ENCODE assay signal across 17 cellular contexts in genomic region chr16:12201863-12202262, GRCh38.
DNase-seq lines count a peak whose midpoint lies in the region; ATAC-seq and TF ChIP-seq lines count a peak whose summit lies in the region.
"Had no signal": no experiment of that assay in that cellular context is flagged by ENCODE, and none has a peak within 500 bp of the region (broad histone marks: within the 10 kb centered on the region; RNA-seq: fewer than 3 reads in every experiment).

No MANE protein-coding gene starts in this region.

- WGBS in smooth muscle cell (ENCODE audit: low lambda C conversion rate): 98% methylated on average over 7 of the region's 7 CpGs

- H2AFZ ChIP-seq in smooth muscle cell (ENCODE audit: low read depth): no peak overlapping the region
- H2AFZ ChIP-seq: GM23338 had no signal

- ATAC-seq in HG02678 (IDR thresholded peaks at IDR 0.05; ENCODE audit: unreplicated experiment): no peak
- ATAC-seq in HG03342 (IDR thresholded peaks at IDR 0.05; ENCODE audit: unreplicated experiment): no peak
- ATAC-seq: GM23338 had no signal

- H3K4me3 ChIP-seq in HEK293 (ENCODE audit: low read depth, low read length): no peak overlapping the region
- no peak overlapping the region for H3K4me3 ChIP-seq in smooth muscle cell
- H3K4me3 ChIP-seq: BLaER1, GM23338, HAP-1 had no signal

- no peaks in the 10 kb centered on the region for H3K27me3 ChIP-seq in smooth muscle cell (ENCODE audit: low read depth)
- H3K27me3 ChIP-seq: BLaER1 had no signal

- H3K4me1 ChIP-seq in HEK293 (ENCODE audit: control insufficient read depth, insufficient read depth, low read length) (peaks cover 7% of the 10 kb centered on the region), smooth muscle cell (ENCODE audit: low read depth) (no peaks in the 10 kb centered on the region)
- H3K4me1 ChIP-seq: BLaER1, HAP-1 had no signal

- peak overlapping the region; percentile 12 for H3K4me2 ChIP-seq in smooth muscle cell
- H3K4me2 ChIP-seq: BLaER1, GM23338 had no signal

- CTCF ChIA-PET in HEK293 (lab: Yijun Ruan, JAX): no interaction called here

- POLR2A ChIA-PET in HEK293 (lab: Yijun Ruan, JAX): no interaction called here

- H3K79me2 ChIP-seq in smooth muscle cell (ENCODE audit: low read depth): no peaks in the 10 kb centered on the region

- no peaks in the 10 kb centered on the region for H3F3A ChIP-seq in smooth muscle cell (ENCODE audit: low read depth)

- peak; percentile 44 for DNase-seq in CD1c-positive myeloid dendritic cell (ENCODE audit: extremely low spot score)
- DNase-seq in NOMO-1 treated with dmso at 0.1 percent for 144 hours (lab: John Stamatoyannopoulos, UW; ENCODE audit: unreplicated experiment): peak; percentile 59
- DNase-seq in smooth muscle cell (lab: John Stamatoyannopoulos, UW; ENCODE audit: unreplicated experiment): no peak
- DNase-seq in GOT3 (lab: John Stamatoyannopoulos, UW): no peak
- DNase-seq in activated CD4-positive, alpha-beta T cell treated with anti-CD3 and anti-CD28 coated beads, Interleukin-2, amount 50 U/mL, for 1 hour: no peak
- DNase-seq: CD4-positive, alpha-beta T cell; CD8-positive, alpha-beta memory T cell; DMS 273 treated with DMSO at 0.1 percent for 48 hours; DMS79 treated with DMSO at 0.1 percent for 48 hours; GF-D8 had no signal

- H3K36me3 ChIP-seq in HEK293 (ENCODE audit: control insufficient read depth in 2 of 2, insufficient read depth in 1 of 2, low read length in 2 of 2) (no peaks in the 10 kb centered on the region), smooth muscle cell (ENCODE audit: low read depth) (no peaks in the 10 kb centered on the region)
- H3K36me3 ChIP-seq: HAP-1 had no signal

- H4K20me1 ChIP-seq in smooth muscle cell (ENCODE audit: low read depth): peaks cover 20% of the 10 kb centered on the region

- H3K9ac ChIP-seq in smooth muscle cell (ENCODE audit: low read depth): no peak overlapping the region
- H3K9ac ChIP-seq: BLaER1 had no signal

- TF ChIP-seq CTCF in HEK293 (tag by site-specific recombination; IDR thresholded peaks at IDR 0.05) (no peak), smooth muscle cell (IDR thresholded peaks at IDR 0.05; ENCODE audit: borderline replicate concordance, insufficient read depth, poor library complexity, severe bottlenecking) (no peak)

- H3K9me3 ChIP-seq in HEK293 (ENCODE audit: control insufficient read depth, insufficient read depth, low read depth, low read length): no peaks in the 10 kb centered on the region
- no peaks in the 10 kb centered on the region for H3K9me3 ChIP-seq in smooth muscle cell (replicated peaks; ENCODE audit: low read depth)
- H3K9me3 ChIP-seq: BLaER1, HAP-1 had no signal

- H3K27ac ChIP-seq in HEK293 (ENCODE audit: extremely low read depth, low read depth, low read length) (no peak overlapping the region), smooth muscle cell (ENCODE audit: low read depth) (peak overlapping the region; percentile 30)
- H3K27ac ChIP-seq: BLaER1, C4-2B had no signal

TF ChIP-seq in HEK293, 187 proteins besides CTCF, POLR2A, EP300 and RAD21:
- TF ChIP-seq PRDM6 (tag by site-specific recombination; IDR thresholded peaks at IDR 0.05) (0 out of 2 replicates have a peak, but pooled peaks have one; percentile 50), ZBTB20 (tag by site-specific recombination; IDR thresholded peaks at IDR 0.05) (no peak), ZNF670 (tag by site-specific recombination; IDR thresholded peaks at IDR 0.05; ENCODE audit: low read depth) (no peak), ZNF776 (tag by site-specific recombination; IDR thresholded peaks at IDR 0.05; ENCODE audit: borderline replicate concordance) (no peak)

Comparison
In these comparisons a context has a peak if more than half of its experiments do, and no peak if none do; other contexts are left out.
1. DNase-seq: peak in CD1c-positive myeloid dendritic cell (single experiment) and NOMO-1 treated with dmso at 0.1 percent for 144 hours (single experiment); none in smooth muscle cell (single experiment), GOT3 (single experiment) and activated CD4-positive, alpha-beta T cell treated with anti-CD3 and anti-CD28 coated beads, Interleukin-2, amount 50 U/mL, for 1 hour (single experiment).